14 cellular contexts compared by ENCODE assay signal in genomic region chr11:71440021-71440755, GRCh38. TPM values are rescaled to one million over a fixed set of nuclear protein-coding genes. Genes with fewer than 3 reads are reported as not detected.
DNase-seq lines count a peak whose midpoint lies in the region; ATAC-seq lines count a peak whose summit lies in the region.
"Had no signal": no experiment of that assay in that cellular context is flagged by ENCODE, and none has a peak within 500 bp of the region (broad histone marks: within the 10 kb centered on the region; RNA-seq: fewer than 3 reads in every experiment).

No MANE protein-coding gene starts in this region.

- H3K27ac Mint-ChIP-seq in memory B cell, result peak overlapping the region; percentile 60
- peak overlapping the region; percentile 58 for H3K27ac Mint-ChIP-seq in stimulated activated effector memory CD8-positive, alpha-beta T cell treated with anti-CD3 and anti-CD28 coated beads, Interleukin-12 subunit alpha, Interleukin-12 subunit beta, amount 100 ng/mL, for 72 hours
- no peak overlapping the region for H3K27ac Mint-ChIP-seq in activated CD4-positive, alpha-beta T cell treated with anti-CD3 and anti-CD28 coated beads, Interleukin-2, amount 10 ng/mL, durations not matched to agents 24 days and 14 days
- H3K27ac Mint-ChIP-seq: CD4-positive, alpha-beta T cell had no signal

- H3K36me3 Mint-ChIP-seq in memory B cell, result peaks cover 31% of the 10 kb centered on the region
- H3K36me3 Mint-ChIP-seq in stimulated activated effector memory CD8-positive, alpha-beta T cell treated with anti-CD3 and anti-CD28 coated beads, Interleukin-12 subunit alpha, Interleukin-12 subunit beta, amount 100 ng/mL, for 72 hours, result peaks cover 68% of the 10 kb centered on the region
- H3K36me3 Mint-ChIP-seq in activated CD4-positive, alpha-beta T cell treated with anti-CD3 and anti-CD28 coated beads, Interleukin-2, amount 10 ng/mL, durations not matched to agents 24 days and 14 days (ENCODE audit: low read depth), result peaks cover 51% of the 10 kb centered on the region

- DNase-seq in cardiac septum (ENCODE audit: low spot score) (peak; percentile 53), Right ventricle myocardium superior (no peak), memory B cell (ENCODE audit: low spot score in 2 of 2) (no peak)
- no peak for DNase-seq in stimulated activated effector memory CD8-positive, alpha-beta T cell treated with anti-CD3 and anti-CD28 coated beads, Interleukin-12 subunit alpha, Interleukin-12 subunit beta, amount 100 ng/mL, for 72 hours (ENCODE audit: low spot score in 2 of 2)
- DNase-seq in activated CD4-positive, alpha-beta T cell treated with anti-CD3 and anti-CD28 coated beads, Interleukin-2, amount 10 ng/mL, durations not matched to agents 24 days and 14 days, result no peak
- DNase-seq: ACHN; CD4-positive, alpha-beta T cell; DMS79; HCEC 1CT; IMR-90; KG1 had no signal

- no peak for ATAC-seq in Right ventricle myocardium superior (ENCODE audit: poor library complexity)
- no peak for ATAC-seq in memory B cell (ENCODE audit: low read depth)
- no peak for ATAC-seq in stimulated activated effector memory CD8-positive, alpha-beta T cell treated with anti-CD3 and anti-CD28 coated beads, Interleukin-12 subunit alpha, Interleukin-12 subunit beta, amount 100 ng/mL, for 72 hours
- no peak for ATAC-seq in GM19324 (IDR thresholded peaks at IDR 0.05; ENCODE audit: low FRiP score, unreplicated experiment)
- ATAC-seq in GM19467 (IDR thresholded peaks at IDR 0.05; ENCODE audit: unreplicated experiment), result no peak
- ATAC-seq: GM12878 had no signal

- intact Hi-C loops in cardiac septum (cut with DNase I) (no loop called here), Right ventricle myocardium superior (cut with DNase I) (no loop called here)
- intact Hi-C loops in activated CD4-positive, alpha-beta T cell treated with anti-CD3 and anti-CD28 coated beads, Interleukin-2, amount 10 ng/mL, durations not matched to agents 24 days and 14 days (cut with micrococcal nuclease), result loop anchor here (10.0 kb wide), 1 partner anchor 345 kb away; no protein-coding TSS in a partner anchor

- H3K4me1 Mint-ChIP-seq in memory B cell, result peaks cover 2% of the 10 kb centered on the region
- H3K4me1 Mint-ChIP-seq in stimulated activated effector memory CD8-positive, alpha-beta T cell treated with anti-CD3 and anti-CD28 coated beads, Interleukin-12 subunit alpha, Interleukin-12 subunit beta, amount 100 ng/mL, for 72 hours, result no peaks in the 10 kb centered on the region
- H3K4me1 Mint-ChIP-seq in activated CD4-positive, alpha-beta T cell treated with anti-CD3 and anti-CD28 coated beads, Interleukin-2, amount 10 ng/mL, durations not matched to agents 24 days and 14 days, result peaks cover 4% of the 10 kb centered on the region

- H3K4me3 Mint-ChIP-seq in memory B cell, result no peak overlapping the region
- no peak overlapping the region for H3K4me3 Mint-ChIP-seq in stimulated activated effector memory CD8-positive, alpha-beta T cell treated with anti-CD3 and anti-CD28 coated beads, Interleukin-12 subunit alpha, Interleukin-12 subunit beta, amount 100 ng/mL, for 72 hours
- no peak overlapping the region for H3K4me3 Mint-ChIP-seq in activated CD4-positive, alpha-beta T cell treated with anti-CD3 and anti-CD28 coated beads, Interleukin-2, amount 10 ng/mL, durations not matched to agents 24 days and 14 days
- H3K4me3 Mint-ChIP-seq: CD4-positive, alpha-beta T cell had no signal

- no peaks in the 10 kb centered on the region for H3K27me3 Mint-ChIP-seq in memory B cell
- H3K27me3 Mint-ChIP-seq in activated CD4-positive, alpha-beta T cell treated with anti-CD3 and anti-CD28 coated beads, Interleukin-2, amount 10 ng/mL, durations not matched to agents 24 days and 14 days, result no peaks in the 10 kb centered on the region
- H3K27me3 Mint-ChIP-seq: CD4-positive, alpha-beta T cell had no signal

- H3K9me3 Mint-ChIP-seq in memory B cell, result no peaks in the 10 kb centered on the region
- H3K9me3 Mint-ChIP-seq in stimulated activated effector memory CD8-positive, alpha-beta T cell treated with anti-CD3 and anti-CD28 coated beads, Interleukin-12 subunit alpha, Interleukin-12 subunit beta, amount 100 ng/mL, for 72 hours, result no peaks in the 10 kb centered on the region
- no peaks in the 10 kb centered on the region for H3K9me3 Mint-ChIP-seq in activated CD4-positive, alpha-beta T cell treated with anti-CD3 and anti-CD28 coated beads, Interleukin-2, amount 10 ng/mL, durations not matched to agents 24 days and 14 days
- H3K9me3 Mint-ChIP-seq: CD4-positive, alpha-beta T cell had no signal

RNA-seq across cellular contexts. Expression of gene DHCR7, which starts 8.0 kb away (rescaled TPM):
- total RNA-seq in cardiac septum (31.2 TPM), Right ventricle myocardium superior (48.5 TPM)
- 112 and 116 TPM in 2 replicates for total RNA-seq in activated CD4-positive, alpha-beta T cell treated with anti-CD3 and anti-CD28 coated beads, Interleukin-2, amount 10 ng/mL, durations not matched to agents 24 days and 14 days

RNA-seq across cellular contexts. Expression of gene NADSYN1, which starts 12.8 kb away (rescaled TPM):
- total RNA-seq in cardiac septum, result 22.0 TPM
- total RNA-seq in Right ventricle myocardium superior, result 18.5 TPM
- total RNA-seq in activated CD4-positive, alpha-beta T cell treated with anti-CD3 and anti-CD28 coated beads, Interleukin-2, amount 10 ng/mL, durations not matched to agents 24 days and 14 days, result 101 and 109 TPM in 2 replicates
